24 cellular contexts compared by ENCODE assay signal in the genomic region with DNA sequence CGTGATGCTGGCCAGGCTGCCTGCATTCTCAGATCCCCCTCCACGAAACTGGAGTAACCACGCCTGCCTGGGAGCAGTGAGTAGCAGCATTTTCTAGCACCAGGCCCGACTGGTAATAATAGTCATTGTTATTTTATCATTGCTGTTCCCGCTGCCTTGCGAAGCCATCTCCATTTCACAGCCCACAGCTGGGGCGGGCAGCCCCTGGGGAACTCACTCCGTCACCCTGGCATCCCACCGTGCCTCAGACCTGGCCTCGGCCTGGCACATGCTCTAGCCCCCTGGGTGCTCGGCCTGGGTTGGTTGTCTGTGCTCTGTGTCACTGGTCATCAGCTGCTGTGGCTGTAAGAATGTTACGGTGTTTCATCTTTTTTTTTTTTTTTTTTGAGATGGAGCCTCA.
"Had no signal": no experiment of that assay in that cellular context is flagged by ENCODE, and none has a peak within 500 bp of the region (broad histone marks: within the 10 kb centered on the region; RNA-seq: fewer than 3 reads in every experiment).

No MANE protein-coding gene starts in this region.

- DNase-seq: colonic mucosa; cortex of kidney; effector CD8-positive, alpha-beta T cell; effector memory CD8-positive, alpha-beta T cell; endodermal cell; erythroblast; esophagus squamous epithelium; foreskin fibroblast; foreskin melanocyte; gastrocnemius medialis; glutamatergic neuron; head of caudate nucleus; heart right ventricle; hippocampal formation; left cardiac atrium; left ventricle myocardium superior; lower lobe of right lung; mesenchymal stem cell; mucosa of descending colon had no signal

- H3K9me3 ChIP-seq: colonic mucosa, esophagus squamous epithelium, gastrocnemius medialis, heart right ventricle, left lung, lower lobe of right lung, mucosa of descending colon had no signal

- H3K27me3 Mint-ChIP-seq: dendritic cell treated with granulocyte-macrophage colony-stimulating factor and Interleukin-4, amounts not matched to agents 40 ng/mL and 50 ng/mL, for 4 days; effector memory CD8-positive, alpha-beta T cell had no signal

- H3K27ac ChIP-seq: colonic mucosa, epithelial cell of prostate, esophagus squamous epithelium, gastrocnemius medialis, heart right ventricle, left lung, lower lobe of right lung had no signal

- H3K27ac Mint-ChIP-seq: dendritic cell treated with granulocyte-macrophage colony-stimulating factor and Interleukin-4, amounts not matched to agents 40 ng/mL and 50 ng/mL, for 4 days; effector memory CD8-positive, alpha-beta T cell; endodermal cell; mesothelial cell of epicardium had no signal

- H3K9me3 Mint-ChIP-seq: dendritic cell treated with granulocyte-macrophage colony-stimulating factor and Interleukin-4, amounts not matched to agents 40 ng/mL and 50 ng/mL, for 4 days; effector memory CD8-positive, alpha-beta T cell; endodermal cell; mesothelial cell of epicardium had no signal

- H3K27me3 ChIP-seq: colonic mucosa, esophagus squamous epithelium, gastrocnemius medialis, heart right ventricle, left lung had no signal

- H3K4me3 Mint-ChIP-seq: dendritic cell treated with granulocyte-macrophage colony-stimulating factor and Interleukin-4, amounts not matched to agents 40 ng/mL and 50 ng/mL, for 4 days; effector memory CD8-positive, alpha-beta T cell; endodermal cell; mesothelial cell of epicardium had no signal

- H3K4me1 ChIP-seq: colonic mucosa, esophagus squamous epithelium, gastrocnemius medialis, left lung, lower lobe of right lung had no signal

- H3K36me3 ChIP-seq: colonic mucosa had no signal

- H3K4me1 Mint-ChIP-seq: endodermal cell had no signal

- H3K4me3 ChIP-seq: colonic mucosa, esophagus squamous epithelium, gastrocnemius medialis, heart right ventricle, left lung, lower lobe of right lung, mucosa of descending colon had no signal

- ATAC-seq: effector memory CD8-positive, alpha-beta T cell; esophagus mucosa; gastrocnemius medialis; heart right ventricle; left cardiac atrium; left lung; left ventricle myocardium superior; lower lobe of right lung; mucosa of descending colon had no signal
